ENCODE assay signal across 8 cellular contexts in genomic region chr10:96470108-96470743, GRCh38.
DNase-seq lines count a peak whose midpoint lies in the region; TF ChIP-seq lines count a peak whose summit lies in the region.

No MANE protein-coding gene starts in this region.

- no peaks in the 10 kb centered on the region for H3F3A ChIP-seq in Loucy (ENCODE audit: low read depth)

- H3K4me3 ChIP-seq in GM06990 (replicated peaks; ENCODE audit: low read depth, low read length), result no peak overlapping the region
- H3K4me3 ChIP-seq in Loucy (ENCODE audit: low read length, poor library complexity, severe bottlenecking), result no peak overlapping the region

- H3K27me3 ChIP-seq in GM06990 (replicated peaks; ENCODE audit: control insufficient read depth, insufficient read depth, low read length), result peaks cover 2% of the 10 kb centered on the region
- H3K27me3 ChIP-seq in Loucy (ENCODE audit: insufficient read depth, low read length, poor library complexity, severe bottlenecking), result no peaks in the 10 kb centered on the region

- no peak overlapping the region for H3K9ac ChIP-seq in Loucy (ENCODE audit: low read depth, low read length, poor library complexity, severe bottlenecking)

- TF ChIP-seq CTCF in 22Rv1 (IDR thresholded peaks at IDR 0.05) (peak; percentile 81), GM06990 (IDR thresholded peaks at IDR 0.05; ENCODE audit: insufficient read depth, low read length, poor library complexity, severe bottlenecking) (peak; percentile 83), Loucy (conservative IDR thresholded peaks at IDR 0.05; ENCODE audit: low read length) (peak; percentile 75)

- no peaks in the 10 kb centered on the region for H3K9me3 Mint-ChIP-seq in activated T-cell treated with anti-CD3 and anti-CD28 coated beads, Interleukin-2, amount 50 U/mL, for 24 hours

- no peaks in the 10 kb centered on the region for H3K4me1 Mint-ChIP-seq in activated T-cell treated with anti-CD3 and anti-CD28 coated beads, Interleukin-2, amount 50 U/mL, for 24 hours (ENCODE audit: low read depth)

- H3K79me2 ChIP-seq in Loucy (ENCODE audit: insufficient read depth, low read length), result no peaks in the 10 kb centered on the region

- no peaks in the 10 kb centered on the region for H3K9me3 ChIP-seq in Loucy (ENCODE audit: insufficient read depth, low read depth, low read length)

- peaks cover 47% of the 10 kb centered on the region for H3K27me3 Mint-ChIP-seq in activated T-cell treated with anti-CD3 and anti-CD28 coated beads, Interleukin-2, amount 50 U/mL, for 24 hours

- no peak overlapping the region for H3K4me3 Mint-ChIP-seq in activated T-cell treated with anti-CD3 and anti-CD28 coated beads, Interleukin-2, amount 50 U/mL, for 24 hours

- intact Hi-C loops in head of caudate nucleus (cut with DNase I), result no loop called here

- H4K20me1 ChIP-seq in Loucy (ENCODE audit: insufficient read depth, low read length, poor library complexity, severe bottlenecking), result no peaks in the 10 kb centered on the region

- H3K9me2 ChIP-seq in Loucy (replicated peaks; ENCODE audit: low read depth, low read length), result no peaks in the 10 kb centered on the region

- H3K27ac Mint-ChIP-seq in activated T-cell treated with anti-CD3 and anti-CD28 coated beads, Interleukin-2, amount 50 U/mL, for 24 hours, result no peak overlapping the region

- H3K36me3 ChIP-seq in GM06990 (ENCODE audit: control insufficient read depth, insufficient read depth, low read length) (no peaks in the 10 kb centered on the region), Loucy (ENCODE audit: insufficient read depth, low read length) (no peaks in the 10 kb centered on the region)

- no peak overlapping the region for H3K4me2 ChIP-seq in Loucy (ENCODE audit: low read depth, low read length, poor library complexity, severe bottlenecking)

- DNase-seq in GM06990 (ENCODE audit: extremely low read depth, insufficient read length) (no peak), head of caudate nucleus (peak; percentile 22 to 86 (median 70)), putamen (ENCODE audit: low spot score) (peak; percentile 62), DMS153 (lab: John Stamatoyannopoulos, UW) (no peak), NCI-H128 (lab: John Stamatoyannopoulos, UW; ENCODE audit: unreplicated experiment) (no peak)
- DNase-seq in activated T-cell treated with anti-CD3 and anti-CD28 coated beads, Interleukin-2, amount 50 U/mL, for 24 hours, result peak; percentile 37

- H3K4me1 ChIP-seq in Loucy (ENCODE audit: insufficient read depth, low read length, poor library complexity, severe bottlenecking), result no peaks in the 10 kb centered on the region

- H3K36me3 Mint-ChIP-seq in activated T-cell treated with anti-CD3 and anti-CD28 coated beads, Interleukin-2, amount 50 U/mL, for 24 hours (ENCODE audit: low read depth), result no peaks in the 10 kb centered on the region

- no peak overlapping the region for H2AFZ ChIP-seq in Loucy (ENCODE audit: low read length)

- H3K27ac ChIP-seq in 22Rv1, result no peak overlapping the region

Comparison
In these comparisons a context has a peak if more than half of its experiments do, and no peak if none do; other contexts are left out.
1. DNase-seq: peak in activated T-cell treated with anti-CD3 and anti-CD28 coated beads, Interleukin-2, amount 50 U/mL, for 24 hours (single experiment), head of caudate nucleus (42 of 42) and putamen (single experiment); none in GM06990 (single experiment), DMS153 (single experiment) and NCI-H128 (single experiment).
2. Peak in every context shown above with its lines, with median percentiles within 50 percentile points of each other: CTCF ChIP-seq.